10 cellular contexts compared by ENCODE assay signal in genomic region chr5:116626945-116627679, GRCh38.
DNase-seq lines count a peak whose midpoint lies in the region; ATAC-seq lines count a peak whose summit lies in the region.
"Had no signal": no experiment of that assay in that cellular context is flagged by ENCODE, and none has a peak within 500 bp of the region (broad histone marks: within the 10 kb centered on the region; RNA-seq: fewer than 3 reads in every experiment).

No MANE protein-coding gene starts in this region.

- peak; percentile 12 for DNase-seq in kidney tubule cell (ENCODE audit: low spot score)
- no peak for DNase-seq in NCI-H1048 (lab: John Stamatoyannopoulos, UW)
- DNase-seq in activated gamma-delta T cell (lab: John Stamatoyannopoulos, UW), result no peak
- DNase-seq in activated CD8-positive, alpha-beta memory T cell treated with anti-CD3 and anti-CD28 coated beads for 24 hours, result no peak
- DNase-seq in stimulated activated CD4-positive, alpha-beta T cell treated with anti-CD3 and anti-CD28 coated beads, Interleukin-2, amount 100 ng/mL, for 48 hours, result no peak
- DNase-seq: MM.1S; stimulated activated CD4-positive, alpha-beta T cell treated with anti-CD3 and anti-CD28 coated beads, Interleukin-4, amount 100 ng/mL, for 4 hours had no signal

- ATAC-seq in GM18502 (IDR thresholded peaks at IDR 0.05; ENCODE audit: poor library complexity, unreplicated experiment) (peak; percentile 93), GM21390 (IDR thresholded peaks at IDR 0.05; ENCODE audit: unreplicated experiment) (peak; percentile 93), HG03135 (IDR thresholded peaks at IDR 0.05; ENCODE audit: unreplicated experiment) (peak; percentile 91)
